Comparison of ENCODE assay signal across 24 cellular contexts in the genomic region with DNA sequence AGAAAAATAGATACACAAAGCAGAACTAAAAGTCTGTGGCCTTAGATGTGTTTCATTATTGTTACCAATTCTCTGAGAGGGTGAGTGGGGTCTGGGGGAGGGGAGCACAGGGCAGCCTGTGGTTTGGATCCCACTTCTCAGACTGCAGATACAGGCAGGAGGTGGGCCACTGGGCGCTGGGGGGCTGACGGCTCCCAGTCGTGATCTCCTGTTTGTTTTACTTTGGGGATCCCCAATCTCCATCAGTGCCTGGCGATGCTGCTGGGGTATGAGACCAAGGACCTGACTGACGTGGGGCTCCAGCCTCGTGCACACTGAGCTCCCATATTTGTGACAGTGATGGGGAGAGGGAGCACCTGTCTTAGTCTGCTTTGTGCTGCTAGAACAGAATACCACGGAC. TPM values are rescaled to one million over a fixed set of nuclear protein-coding genes. Genes with fewer than 3 reads are reported as not detected.
"Had no signal": no experiment of that assay in that cellular context is flagged by ENCODE, and none has a peak within 500 bp of the region (broad histone marks: within the 10 kb centered on the region; RNA-seq: fewer than 3 reads in every experiment).

No MANE protein-coding gene starts in this region.

- H3K36me3 ChIP-seq: cardiac muscle cell, spleen, thyroid gland, upper lobe of right lung had no signal

- H3K27me3 ChIP-seq: body of pancreas, cardiac muscle cell, hepatocyte, spleen, thyroid gland had no signal

- H3K4me3 Mint-ChIP-seq: effector memory CD8-positive, alpha-beta T cell; naive thymus-derived CD8-positive, alpha-beta T cell; neural crest cell had no signal

- H3K27ac ChIP-seq: body of pancreas, epithelial cell of prostate, hepatocyte, spleen, thyroid gland, upper lobe of right lung had no signal

- H3K27me3 Mint-ChIP-seq: naive thymus-derived CD8-positive, alpha-beta T cell had no signal

- H3K79me2 ChIP-seq: hepatocyte had no signal

- H3K27ac Mint-ChIP-seq: effector memory CD8-positive, alpha-beta T cell had no signal

- ATAC-seq: body of pancreas; effector memory CD8-positive, alpha-beta T cell; left lobe of liver; naive thymus-derived CD8-positive, alpha-beta T cell; sciatic nerve; upper lobe of right lung had no signal

- H3K4me1 ChIP-seq: body of pancreas, thyroid gland, upper lobe of right lung had no signal

- H3K4me3 ChIP-seq: body of pancreas, cardiac muscle cell, hepatocyte, lung, spleen, thyroid gland, upper lobe of right lung had no signal

- H3K4me2 ChIP-seq: hepatocyte had no signal

- H2AFZ ChIP-seq: hepatocyte had no signal

- DNase-seq: body of pancreas; effector memory CD8-positive, alpha-beta T cell; foreskin melanocyte; head of caudate nucleus; kidney glomerular epithelial cell; mesendoderm; naive thymus-derived CD8-positive, alpha-beta T cell; occipital lobe; spleen; stimulated activated CD4-positive, alpha-beta T cell treated with anti-CD3 and anti-CD28 coated beads, Interleukin-15, amount 100 ng/mL, for 24 hours; stimulated activated CD4-positive, alpha-beta T cell treated with anti-CD3 and anti-CD28 coated beads, Interleukin-1b, Interleukin-23, amount 100 ng/mL, for 48 hours; stimulated activated CD4-positive, alpha-beta T cell treated with anti-CD3 and anti-CD28 coated beads, Interleukin-4, amount 100 ng/mL, for 4 hours; stimulated activated naive CD4-positive, alpha-beta T cell; thyroid gland; upper lobe of right lung had no signal

- H3K9me3 Mint-ChIP-seq: effector memory CD8-positive, alpha-beta T cell; naive thymus-derived CD8-positive, alpha-beta T cell; neural crest cell had no signal

- H3K9me3 ChIP-seq: body of pancreas, spleen, thyroid gland, upper lobe of right lung had no signal

RNA-seq across cellular contexts. Expression of a gene that starts 54.9 kb away (rescaled TPM):
- total RNA-seq: body of pancreas, cardiac muscle cell, neural crest cell, occipital lobe, pulmonary artery endothelial cell, skeletal muscle tissue, thyroid gland had no signal
- polyA plus RNA-seq: cardiac muscle cell had no signal
